8 cellular contexts compared by ENCODE assay signal in the genomic region with DNA sequence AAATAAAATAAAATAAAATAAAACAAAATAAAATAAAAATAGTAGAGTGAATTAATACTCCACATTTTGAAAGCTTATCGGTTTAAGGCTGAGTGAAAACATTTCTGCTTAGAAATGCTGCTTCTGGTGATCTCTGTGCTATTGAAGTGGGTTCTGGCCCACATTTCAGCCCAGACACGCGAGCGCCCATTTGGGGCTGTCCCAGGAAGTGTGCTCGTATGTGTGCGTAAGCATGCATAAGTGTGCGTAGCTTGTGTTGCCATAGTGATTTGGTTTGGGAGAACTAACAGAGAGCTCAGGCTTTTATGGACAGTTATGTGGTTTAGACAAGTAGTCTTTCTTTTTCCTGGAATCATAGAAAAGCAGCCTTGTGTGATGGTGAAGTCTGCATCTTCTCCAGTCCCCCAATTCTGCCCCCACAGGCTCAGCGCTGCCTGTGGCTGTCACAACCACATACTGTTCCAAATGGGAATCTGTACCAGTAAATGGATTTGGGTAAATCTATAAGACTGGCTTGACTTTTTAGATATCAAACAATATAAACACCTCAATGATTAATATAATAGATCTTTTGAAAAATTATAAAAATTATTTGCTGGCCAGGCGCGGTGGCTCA. TPM values are rescaled to one million over a fixed set of nuclear protein-coding genes. Genes with fewer than 3 reads are reported as not detected.
DNase-seq lines count a peak whose midpoint lies in the region; ATAC-seq and TF ChIP-seq lines count a peak whose summit lies in the region.

No MANE protein-coding gene starts in this region.

- H3K27me3 Mint-ChIP-seq in T-cell, result no peaks in the 10 kb centered on the region
- H3K27me3 Mint-ChIP-seq in activated naive CD8-positive, alpha-beta T cell, result no peaks in the 10 kb centered on the region

- no peaks in the 10 kb centered on the region for H3K36me3 Mint-ChIP-seq in T-cell
- H3K36me3 Mint-ChIP-seq in activated naive CD8-positive, alpha-beta T cell, result no peaks in the 10 kb centered on the region

- H3K4me3 Mint-ChIP-seq in T-cell, result peak overlapping the region in 1 of 3 donors; percentile 13
- peak overlapping the region; percentile 59 for H3K4me3 Mint-ChIP-seq in activated naive CD8-positive, alpha-beta T cell

- no peaks in the 10 kb centered on the region for H3K9me3 Mint-ChIP-seq in T-cell
- H3K9me3 Mint-ChIP-seq in activated naive CD8-positive, alpha-beta T cell (ENCODE audit: low read depth), result no peaks in the 10 kb centered on the region

- peaks cover 0 to 11% (median 11%) of the 10 kb centered on the region in 3 donors for H3K4me1 Mint-ChIP-seq in T-cell
- H3K4me1 Mint-ChIP-seq in activated naive CD8-positive, alpha-beta T cell (ENCODE audit: low read depth), result peaks cover 23% of the 10 kb centered on the region

- POLR2A ChIA-PET in T-cell (lab: Charles Lee), result interaction anchor here in 1 of 2 donors (0.5 to 1.1 kb wide), 5 partner anchors 30 to 117 kb away, joined by 3 to 6 read pairs (median 4); partner anchors contain the start of gene PURB
- POLR2A ChIA-PET in HEK293T (lab: Yijun Ruan, JAX), result no interaction called here

- CTCF ChIA-PET in T-cell (lab: Charles Lee) (interaction anchor here in 1 of 2 donors (0.6 to 1.2 kb wide), 6 partner anchors 24 to 324 kb away, joined by 3 to 7 read pairs (median 3); partner anchors contain the start of gene PURB), HEK293T (lab: Yijun Ruan, JAX) (no interaction called here)

- H3K27ac Mint-ChIP-seq in T-cell, result peak overlapping the region; percentile 53 to 83
- peak overlapping the region; percentile 84 for H3K27ac Mint-ChIP-seq in activated naive CD8-positive, alpha-beta T cell

- ATAC-seq in T-cell (replicated peaks in 1 of 4) (peak; percentile 82 to 96 (median 92)), GM18909 (IDR thresholded peaks at IDR 0.05; ENCODE audit: poor library complexity, unreplicated experiment) (no peak)

- DNase-seq in GM19238 (ENCODE audit: insufficient read length, low spot score) (peak; percentile 27), T-cell (peak in 29 of 34 experiments; percentile 2 to 82 (median 62)), NCI-H146 treated with DMSO at 0.1 percent for 48 hours (lab: John Stamatoyannopoulos, UW; ENCODE audit: unreplicated experiment) (no peak), KG1 (lab: John Stamatoyannopoulos, UW) (no peak), HEK293T (ENCODE audit: extremely low spot score) (no peak)
- peak; percentile 20 for DNase-seq in stimulated activated CD8-positive, alpha-beta memory T cell treated with anti-CD3 and anti-CD28 coated beads, Interleukin-12 subunit alpha, Interleukin-12 subunit beta, amount 100 ng/mL, for 1 hour (ENCODE audit: low read depth)

TF ChIP-seq in HEK293T, 16 proteins besides CTCF, POLR2A, EP300 and RAD21:
- no peak for TF ChIP-seq HDGF (IDR thresholded peaks at IDR 0.05; ENCODE audit: borderline replicate concordance)
- TF ChIP-seq BHLHE40 (IDR thresholded peaks at IDR 0.05; ENCODE audit: borderline replicate concordance), result no peak
- no peak for TF ChIP-seq SUZ12 (IDR thresholded peaks at IDR 0.05)
- TF ChIP-seq NFRKB (IDR thresholded peaks at IDR 0.05), result no peak
- no peak for TF ChIP-seq FOXM1 (IDR thresholded peaks at IDR 0.05; ENCODE audit: borderline replicate concordance)
- TF ChIP-seq LEF1 (IDR thresholded peaks at IDR 0.05; ENCODE audit: borderline replicate concordance), result no peak
- TF ChIP-seq ELF4 (IDR thresholded peaks at IDR 0.05), result no peak
- no peak for TF ChIP-seq ARNT (IDR thresholded peaks at IDR 0.05)
- TF ChIP-seq FOXA1 (IDR thresholded peaks at IDR 0.05), result no peak
- no peak for TF ChIP-seq PKNOX1 (IDR thresholded peaks at IDR 0.05)
- TF ChIP-seq ZNF384 (IDR thresholded peaks at IDR 0.05), result no peak
- TF ChIP-seq TARDBP (IDR thresholded peaks at IDR 0.05), result no peak
- no peak for TF ChIP-seq FOXK2 (IDR thresholded peaks at IDR 0.05)
- no peak for TF ChIP-seq CTBP1 (IDR thresholded peaks at IDR 0.05; ENCODE audit: borderline replicate concordance)
- no peak for TF ChIP-seq L3MBTL2 (conservative IDR thresholded peaks at IDR 0.05)
- no peak for TF ChIP-seq SP1 (IDR thresholded peaks at IDR 0.05)

RNA-seq across cellular contexts. Expression of gene PURB, which starts 29.8 kb away (rescaled TPM):
- total RNA-seq in T-cell, result 10 to 100 TPM; 19.5 to 29.8 (median 20.1) TPM

Comparison
In these comparisons a context has a peak if more than half of its experiments do, and no peak if none do; other contexts are left out.
1. DNase-seq: peak in GM19238 (single experiment), T-cell (29 of 34) and stimulated activated CD8-positive, alpha-beta memory T cell treated with anti-CD3 and anti-CD28 coated beads, Interleukin-12 subunit alpha, Interleukin-12 subunit beta, amount 100 ng/mL, for 1 hour (single experiment); none in NCI-H146 treated with DMSO at 0.1 percent for 48 hours (single experiment), KG1 (single experiment) and HEK293T (single experiment).